18 cellular contexts compared by ENCODE assay signal in the genomic region with DNA sequence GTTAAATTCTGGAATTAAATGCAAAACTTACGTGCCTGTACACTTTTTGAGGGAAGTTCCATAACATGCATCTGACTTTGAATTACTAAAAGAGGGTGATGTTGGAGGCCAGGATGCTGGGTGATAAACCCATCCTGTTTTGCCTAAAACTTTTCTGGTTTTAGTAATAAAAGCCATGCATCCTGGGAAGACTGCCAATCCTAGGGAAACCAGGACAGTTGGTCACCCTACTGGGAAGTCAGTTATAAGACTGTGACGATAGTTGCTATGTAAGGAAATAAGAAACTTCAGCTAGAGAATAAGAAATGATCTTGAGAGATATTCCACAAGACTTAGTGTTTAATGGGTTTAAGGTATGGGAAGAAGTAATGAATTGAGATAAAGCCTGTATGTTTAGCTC.
DNase-seq lines count a peak whose midpoint lies in the region; FAIRE-seq and TF ChIP-seq lines count a peak whose summit lies in the region.
"Had no signal": no experiment of that assay in that cellular context is flagged by ENCODE, and none has a peak within 500 bp of the region (broad histone marks: within the 10 kb centered on the region; RNA-seq: fewer than 3 reads in every experiment).

No MANE protein-coding gene starts in this region.

- no peak overlapping the region for H3K4me2 ChIP-seq in osteoblast (ENCODE audit: insufficient read depth, low read length)
- H3K4me2 ChIP-seq: PC-9 had no signal

- FAIRE-seq in RCC 7860 (lab: Jason Lieb, UNC) (no peak), GM19239 (lab: Jason Lieb, UNC) (no peak)
- FAIRE-seq: A204.1 had no signal

- no peaks in the 10 kb centered on the region for H3K36me3 ChIP-seq in osteoblast (ENCODE audit: insufficient read depth, low read length)

- H3K79me2 ChIP-seq in osteoblast (ENCODE audit: insufficient read depth, low read length): no peaks in the 10 kb centered on the region

- H4K20me1 ChIP-seq in osteoblast (ENCODE audit: insufficient read depth, low read length): no peaks in the 10 kb centered on the region

- H2AFZ ChIP-seq in osteoblast (ENCODE audit: low read length): peak overlapping the region; percentile 28
- H2AFZ ChIP-seq: PC-9 had no signal

- H3K4me1 ChIP-seq in osteoblast (ENCODE audit: insufficient read depth, low read length): no peaks in the 10 kb centered on the region

- no peaks in the 10 kb centered on the region for H3K27me3 ChIP-seq in osteoblast (ENCODE audit: insufficient read depth, low read length)

- DNase-seq in EL: peak; percentile 4
- DNase-seq in RCC 7860 (ENCODE audit: low spot score): peak; percentile 20
- peak; percentile 59 for DNase-seq in fibroblast of gingiva (ENCODE audit: low read depth)
- no peak for DNase-seq in osteoblast (ENCODE audit: insufficient read length, low spot score, missing footprints)
- no peak for DNase-seq in activated CD8-positive, alpha-beta memory T cell treated with anti-CD3 and anti-CD28 coated beads for 24 hours
- no peak for DNase-seq in GM19239 (ENCODE audit: insufficient read length, low spot score)
- DNase-seq in kidney glomerular epithelial cell (lab: John Stamatoyannopoulos, UW): no peak
- DNase-seq: COR-L47, DMS153, H7, MV-4-11, NCI-H1417 treated with DMSO at 0.1 percent for 48 hours, NCI-H2029, NCI-H2171, NCI-H446 treated with DMSO at 0.1 percent for 48 hours, PC-9 had no signal

- no peak for TF ChIP-seq CTCF in osteoblast (IDR thresholded peaks at IDR 0.05; ENCODE audit: extremely low read depth, low read depth, low read length)

- no peak overlapping the region for H3K27ac ChIP-seq in osteoblast (ENCODE audit: low read depth, low read length)
- H3K27ac ChIP-seq: C4-2B, PC-9 had no signal

- no peak overlapping the region for H3K4me3 ChIP-seq in osteoblast (ENCODE audit: insufficient read depth, low read length)
- H3K4me3 ChIP-seq: PC-9 had no signal

- no peaks in the 10 kb centered on the region for H3K9me3 ChIP-seq in osteoblast (ENCODE audit: low read depth, low read length)

Comparison
In these comparisons a context has a peak if more than half of its experiments do, and no peak if none do; other contexts are left out.
1. DNase-seq: peak in EL (single experiment), RCC 7860 (single experiment) and fibroblast of gingiva (single experiment); none in osteoblast (single experiment), activated CD8-positive, alpha-beta memory T cell treated with anti-CD3 and anti-CD28 coated beads for 24 hours (single experiment), GM19239 (single experiment) and kidney glomerular epithelial cell (single experiment).